ENCODE assay signal across 8 cellular contexts in genomic region chr11:119315139-119316016, GRCh38. TPM values are rescaled to one million over a fixed set of nuclear protein-coding genes. Genes with fewer than 3 reads are reported as not detected.
A peak's percentile ranks its signal among the peaks of the same experiment; 100 is the strongest.
DNase-seq lines count a peak whose midpoint lies in the region; ATAC-seq and TF ChIP-seq lines count a peak whose summit lies in the region.

No MANE protein-coding gene starts in this region.

- CTCF ChIA-PET in Calu3 (lab: Charles Lee) = interaction anchor here (0.6 to 1.6 kb wide), 3 partner anchors 24 to 524 kb away, joined by 3 to 9 read pairs (median 5); no protein-coding TSS in a partner anchor
- CTCF ChIA-PET in activated CD4-positive, alpha-beta T cell treated with anti-CD3 and anti-CD28 coated beads for 36 hours (lab: Charles Lee) = interaction anchor here (0.5 to 2.4 kb wide), 10 partner anchors 8 to 259 kb away, joined by 3 to 8 read pairs (median 4); no protein-coding TSS in a partner anchor

- H3K4me3 ChIP-seq in HUES6 (ENCODE audit: low read depth, low read length) (peak overlapping the region; percentile 63), mesodermal cell (ENCODE audit: extremely low read depth, insufficient read depth, low read length, poor library complexity, severe bottlenecking) (peak overlapping the region; percentile 86)

- peak overlapping the region; percentile 78 for H3K9ac ChIP-seq in HUES6 (ENCODE audit: low read length)

- H3K4me3 Mint-ChIP-seq in Calu3 (ENCODE audit: low read depth, unreplicated experiment) = peak overlapping the region; percentile 68
- H3K4me3 Mint-ChIP-seq in activated CD4-positive, alpha-beta T cell treated with anti-CD3 and anti-CD28 coated beads for 36 hours = peak overlapping the region; percentile 65

- peak overlapping the region; percentile 15 for H3K27ac Mint-ChIP-seq in Calu3 (ENCODE audit: unreplicated experiment)
- no peak overlapping the region for H3K27ac Mint-ChIP-seq in activated CD4-positive, alpha-beta T cell treated with anti-CD3 and anti-CD28 coated beads for 36 hours

- H3K9me3 ChIP-seq in HUES6 (ENCODE audit: control insufficient read depth, insufficient read depth, low read depth, low read length) (no peaks in the 10 kb centered on the region), mesodermal cell (ENCODE audit: control insufficient read depth, low read length) (no peaks in the 10 kb centered on the region)

- H3K27ac ChIP-seq in HUES6 (ENCODE audit: low read depth, low read length) (no peak overlapping the region), mesodermal cell (ENCODE audit: low read depth, low read length, severe bottlenecking) (peak overlapping the region; percentile 66)

- POLR2A ChIA-PET in activated CD4-positive, alpha-beta T cell treated with anti-CD3 and anti-CD28 coated beads for 36 hours (lab: Charles Lee) = interaction anchor here (0.6 to 0.9 kb wide), 2 partner anchors 111 to 213 kb away, joined by 3 read pairs; partner anchors contain the start of gene DPAGT1

- intact Hi-C loops in Calu3 (cut with micrococcal nuclease; ENCODE audit: unreplicated experiment) = no loop called here
- intact Hi-C loops in activated CD4-positive, alpha-beta T cell treated with anti-CD3 and anti-CD28 coated beads for 36 hours (cut with DNase I, micrococcal nuclease) = no loop called here

- peaks cover 15% of the 10 kb centered on the region for H3K27me3 ChIP-seq in HUES6 (ENCODE audit: control insufficient read depth, insufficient read depth, low read length)

- H3K36me3 Mint-ChIP-seq in Calu3 (ENCODE audit: insufficient read depth, unreplicated experiment) = peaks cover 17% of the 10 kb centered on the region
- H3K36me3 Mint-ChIP-seq in activated CD4-positive, alpha-beta T cell treated with anti-CD3 and anti-CD28 coated beads for 36 hours (ENCODE audit: low read depth) = no peaks in the 10 kb centered on the region

- WGBS in mesodermal cell (ENCODE audit: insufficient coverage in 2 of 2), 2 experiments = 6 to 11% methylated on average over 16 to 20 of the region's 29 CpGs

- H3K36me3 ChIP-seq in HUES6 (ENCODE audit: control insufficient read depth, insufficient read depth, low read length) (peaks cover 41% of the 10 kb centered on the region), mesodermal cell (ENCODE audit: control insufficient read depth, insufficient read depth, low read length) (peaks cover 45% of the 10 kb centered on the region)

- peaks cover 43% of the 10 kb centered on the region for H3K4me1 ChIP-seq in HUES6 (ENCODE audit: control insufficient read depth, insufficient read depth, low read length)
- peaks cover 39% of the 10 kb centered on the region for H3K4me1 ChIP-seq in mesodermal cell (ENCODE audit: control insufficient read depth, insufficient read depth, low read length, poor library complexity, severe bottlenecking)

- H3K27me3 Mint-ChIP-seq in Calu3 (ENCODE audit: unreplicated experiment) = peaks cover 21% of the 10 kb centered on the region
- peaks cover 8% of the 10 kb centered on the region for H3K27me3 Mint-ChIP-seq in activated CD4-positive, alpha-beta T cell treated with anti-CD3 and anti-CD28 coated beads for 36 hours

- no peaks in the 10 kb centered on the region for H3K9me3 Mint-ChIP-seq in Calu3 (ENCODE audit: low read depth, unreplicated experiment)
- H3K9me3 Mint-ChIP-seq in activated CD4-positive, alpha-beta T cell treated with anti-CD3 and anti-CD28 coated beads for 36 hours (ENCODE audit: low read depth) = no peaks in the 10 kb centered on the region

- no peaks in the 10 kb centered on the region for H3K4me1 Mint-ChIP-seq in Calu3 (ENCODE audit: low read depth, unreplicated experiment)
- peaks cover 17% of the 10 kb centered on the region for H3K4me1 Mint-ChIP-seq in activated CD4-positive, alpha-beta T cell treated with anti-CD3 and anti-CD28 coated beads for 36 hours

- BruUV-seq in Calu3 (replicated peaks; lab: Mats Ljungman, UMichigan) = no TSS peak

- TF ChIP-seq CTCF in Calu3 (IDR thresholded peaks at IDR 0.05; ENCODE audit: unreplicated experiment) = peak; percentile 28

- DNase-seq in Calu3 (peak; percentile 57), superior temporal gyrus (ENCODE audit: extremely low spot score) (peak; percentile 69), MV-4-11 (lab: John Stamatoyannopoulos, UW) (no peak)
- peak; percentile 70 for DNase-seq in activated CD4-positive, alpha-beta T cell treated with anti-CD3 and anti-CD28 coated beads for 36 hours
- DNase-seq in effector CD8-positive, alpha-beta T cell (lab: John Stamatoyannopoulos, UW) = peak; percentile 24

- peak; percentile 68 for ATAC-seq in activated CD4-positive, alpha-beta T cell treated with anti-CD3 and anti-CD28 coated beads for 36 hours
- no peak for ATAC-seq in GM18873 (IDR thresholded peaks at IDR 0.05; ENCODE audit: low FRiP score, unreplicated experiment)

RNA-seq across cellular contexts. Expression of gene MCAM, which starts 1.6 kb away (rescaled TPM):
- total RNA-seq in Calu3 (2022) = 11.1 and 25.1 TPM in 2 replicates
- total RNA-seq in activated CD4-positive, alpha-beta T cell treated with anti-CD3 and anti-CD28 coated beads for 36 hours = 1 to 10 TPM; 6.8 to 6.9 TPM
- 143 TPM for polyA plus RNA-seq in mesodermal cell (2013, experiment 1 of 2)
- polyA plus RNA-seq in mesodermal cell (2013, experiment 2 of 2) = 121 TPM

RNA-seq across cellular contexts. Expression of gene RNF26, which starts 18.9 kb away (rescaled TPM):
- total RNA-seq in Calu3 (2022) = 31.8 and 35.0 TPM in 2 replicates
- total RNA-seq in activated CD4-positive, alpha-beta T cell treated with anti-CD3 and anti-CD28 coated beads for 36 hours = 10 to 100 TPM; 29.9 TPM
- 52.6 TPM for polyA plus RNA-seq in mesodermal cell (2013, experiment 1 of 2)
- 50.2 TPM for polyA plus RNA-seq in mesodermal cell (2013, experiment 2 of 2)

RNA-seq across cellular contexts. Expression of gene C1QTNF5, which starts 25.3 kb away (rescaled TPM):
- total RNA-seq in Calu3 (2022) = not detected in 2 replicates
- not detected for total RNA-seq in activated CD4-positive, alpha-beta T cell treated with anti-CD3 and anti-CD28 coated beads for 36 hours
- polyA plus RNA-seq in mesodermal cell (2013, experiment 1 of 2) = 18.2 TPM
- polyA plus RNA-seq in mesodermal cell (2013, experiment 2 of 2) = 16.6 TPM

RNA-seq across cellular contexts. Expression of gene MFRP, which starts 31.1 kb away (rescaled TPM):
- not detected in 2 replicates for total RNA-seq in Calu3 (2022)
- total RNA-seq in activated CD4-positive, alpha-beta T cell treated with anti-CD3 and anti-CD28 coated beads for 36 hours = not detected
- not detected for polyA plus RNA-seq in mesodermal cell (2013, experiment 1 of 2)
- 0.10 TPM for polyA plus RNA-seq in mesodermal cell (2013, experiment 2 of 2)
